In the genomic region with DNA sequence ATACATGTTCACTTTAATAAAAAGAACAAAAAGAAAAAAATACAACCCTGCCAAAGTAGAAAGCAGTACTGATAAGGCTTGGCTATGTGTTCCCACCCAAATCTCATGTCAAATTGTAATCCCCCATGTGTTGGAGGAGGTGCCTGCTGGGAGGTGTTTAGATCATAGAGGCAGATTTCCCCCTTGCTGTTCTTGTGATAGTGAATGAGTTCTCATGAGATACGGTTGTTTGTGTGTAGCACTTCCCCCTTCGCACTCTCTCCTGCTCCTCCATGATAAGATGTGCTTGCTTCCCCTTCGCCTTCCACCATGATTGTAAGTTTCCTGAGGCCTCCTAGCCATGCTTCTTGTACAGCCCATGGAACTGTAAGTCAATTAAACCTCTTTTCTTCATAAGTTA, we compare ENCODE assay signal across 17 cellular contexts. TPM values are rescaled to one million over a fixed set of nuclear protein-coding genes. Genes with fewer than 3 reads are reported as not detected.
DNase-seq lines count a peak whose midpoint lies in the region; ATAC-seq and TF ChIP-seq lines count a peak whose summit lies in the region.
"Had no signal": no experiment of that assay in that cellular context is flagged by ENCODE, and none has a peak within 500 bp of the region (broad histone marks: within the 10 kb centered on the region; RNA-seq: fewer than 3 reads in every experiment).

No MANE protein-coding gene starts in this region.

- DNase-seq in stimulated activated naive CD8-positive, alpha-beta T cell treated with anti-CD3 and anti-CD28 coated beads, Interleukin-15, Interleukin-2, amounts not matched to agents 100 U/mL and 50 U/mL, for 24 hours = no peak
- DNase-seq in OCI-M2 (lab: John Stamatoyannopoulos, UW; ENCODE audit: unreplicated experiment) = peak; percentile 14
- no peak for DNase-seq in stimulated activated CD4-positive, alpha-beta T cell treated with anti-CD3 and anti-CD28 coated beads, Interleukin-4, amount 100 ng/mL, for 4 hours
- no peak for DNase-seq in EL
- DNase-seq: NCI-H1048, NCI-H1694 treated with DMSO at 0.1 percent for 48 hours, NCI-H2107, NCI-H226, NCI-H526 treated with DMSO at 0.1 percent for 48 hours, SHP77 treated with DMSO at 0.1 percent for 48 hours had no signal

- H3K4me1 ChIP-seq in neutrophil (ENCODE audit: control insufficient read depth in 1 of 2, insufficient read depth in 1 of 2, low read depth in 1 of 2, low read length in 1 of 2) = peaks cover 26 to 44% of the 10 kb centered on the region in 2 experiments

- no peak for TF ChIP-seq CTCF in neutrophil (IDR thresholded peaks at IDR 0.05)

- H3K36me3 ChIP-seq in neutrophil = peaks cover 58% of the 10 kb centered on the region

- H3K36me3 Mint-ChIP-seq in stimulated activated naive CD8-positive, alpha-beta T cell treated with anti-CD3 and anti-CD28 coated beads, Interleukin-15, Interleukin-2, amounts not matched to agents 100 ng/mL and 50 ng/mL, for 24 hours (ENCODE audit: low read depth) = peaks cover 59% of the 10 kb centered on the region
- H3K36me3 Mint-ChIP-seq in activated T-helper 17 cell treated with anti-CD3 and anti-CD28 coated beads, Interleukin-2, amount 50 U/mL, for 72 hours (ENCODE audit: low read depth) = peaks cover 79% of the 10 kb centered on the region

- peak overlapping the region; percentile 1 for H3K27ac Mint-ChIP-seq in stimulated activated naive CD8-positive, alpha-beta T cell treated with anti-CD3 and anti-CD28 coated beads, Interleukin-15, Interleukin-2, amounts not matched to agents 100 ng/mL and 50 ng/mL, for 24 hours
- peak overlapping the region; percentile 13 for H3K27ac Mint-ChIP-seq in activated T-helper 17 cell treated with anti-CD3 and anti-CD28 coated beads, Interleukin-2, amount 50 U/mL, for 72 hours

- ATAC-seq in stimulated activated naive CD8-positive, alpha-beta T cell treated with anti-CD3 and anti-CD28 coated beads, Interleukin-15, Interleukin-2, amounts not matched to agents 100 U/mL and 50 U/mL, for 24 hours = no peak
- ATAC-seq in activated T-helper 17 cell treated with anti-CD3 and anti-CD28 coated beads, Interleukin-2, amount 50 U/mL, for 72 hours (replicated peaks) = no peak
- no peak for ATAC-seq in HG03045 (IDR thresholded peaks at IDR 0.05; ENCODE audit: unreplicated experiment)
- ATAC-seq: SK-N-SH treated with all-trans-retinoic acid at 6 μM for 48 hours had no signal

- H3K4me3 ChIP-seq in neutrophil (ENCODE audit: low read depth in 1 of 2, low read length in 1 of 2) = no peak overlapping the region

- no peaks in the 10 kb centered on the region for H3K27me3 Mint-ChIP-seq in stimulated activated naive CD8-positive, alpha-beta T cell treated with anti-CD3 and anti-CD28 coated beads, Interleukin-15, Interleukin-2, amounts not matched to agents 100 ng/mL and 50 ng/mL, for 24 hours
- H3K27me3 Mint-ChIP-seq in activated T-helper 17 cell treated with anti-CD3 and anti-CD28 coated beads, Interleukin-2, amount 50 U/mL, for 72 hours = no peaks in the 10 kb centered on the region

- peaks cover 11% of the 10 kb centered on the region for H3K9me3 Mint-ChIP-seq in stimulated activated naive CD8-positive, alpha-beta T cell treated with anti-CD3 and anti-CD28 coated beads, Interleukin-15, Interleukin-2, amounts not matched to agents 100 ng/mL and 50 ng/mL, for 24 hours
- H3K9me3 Mint-ChIP-seq in activated T-helper 17 cell treated with anti-CD3 and anti-CD28 coated beads, Interleukin-2, amount 50 U/mL, for 72 hours = peaks cover 10% of the 10 kb centered on the region

- H3K27me3 ChIP-seq in neutrophil = no peaks in the 10 kb centered on the region

- H3K4me3 Mint-ChIP-seq in stimulated activated naive CD8-positive, alpha-beta T cell treated with anti-CD3 and anti-CD28 coated beads, Interleukin-15, Interleukin-2, amounts not matched to agents 100 ng/mL and 50 ng/mL, for 24 hours = no peak overlapping the region
- no peak overlapping the region for H3K4me3 Mint-ChIP-seq in activated T-helper 17 cell treated with anti-CD3 and anti-CD28 coated beads, Interleukin-2, amount 50 U/mL, for 72 hours

- H3K27ac ChIP-seq in neutrophil = peak overlapping the region; percentile 87
- H3K27ac ChIP-seq: C4-2B, KMS-11 had no signal

- H3K4me1 Mint-ChIP-seq in stimulated activated naive CD8-positive, alpha-beta T cell treated with anti-CD3 and anti-CD28 coated beads, Interleukin-15, Interleukin-2, amounts not matched to agents 100 ng/mL and 50 ng/mL, for 24 hours (ENCODE audit: low read depth) = peaks cover 26% of the 10 kb centered on the region
- peaks cover 31% of the 10 kb centered on the region for H3K4me1 Mint-ChIP-seq in activated T-helper 17 cell treated with anti-CD3 and anti-CD28 coated beads, Interleukin-2, amount 50 U/mL, for 72 hours

- no peaks in the 10 kb centered on the region for H3K9me3 ChIP-seq in neutrophil

RNA-seq across cellular contexts. Expression of gene USP15, which starts 59.9 kb away (rescaled TPM):
- total RNA-seq in activated T-helper 17 cell treated with anti-CD3 and anti-CD28 coated beads, Interleukin-2, amount 50 U/mL, for 72 hours = 100 to 1,000 TPM in 1 of 2 donors, 10 to 100 TPM in 1; 83.4 to 113 TPM
